ENCODE assay signal across 14 cellular contexts in the genomic region with DNA sequence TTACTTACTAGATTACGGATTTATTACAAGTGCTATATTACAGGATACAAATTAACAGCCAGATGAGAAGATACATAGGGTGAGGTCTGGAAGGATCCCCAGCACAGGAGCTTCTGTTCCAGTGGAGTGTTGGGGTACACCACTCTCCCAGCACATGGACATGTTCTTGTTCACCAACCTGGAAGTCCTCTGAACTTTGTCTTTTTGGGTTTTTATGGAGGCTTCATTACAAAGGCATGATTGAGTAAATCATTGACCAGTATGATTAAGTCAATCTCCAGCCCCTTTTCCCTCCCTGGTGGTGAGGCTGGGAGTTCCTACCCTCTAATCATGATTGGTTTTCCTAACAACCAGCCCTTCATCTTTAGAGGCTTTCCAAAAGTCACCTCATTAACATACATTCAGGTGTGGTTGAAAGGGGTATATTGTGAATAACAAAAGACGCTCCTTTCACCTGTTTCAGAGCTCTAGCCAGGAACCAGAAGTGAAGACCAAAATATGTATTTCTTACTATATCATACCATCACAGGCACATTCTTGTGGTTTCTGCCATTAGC. TPM values are rescaled to one million over a fixed set of nuclear protein-coding genes. Genes with fewer than 3 reads are reported as not detected.
A peak's percentile ranks its signal among the peaks of the same experiment; 100 is the strongest.
DNase-seq lines count a peak whose midpoint lies in the region; ATAC-seq and TF ChIP-seq lines count a peak whose summit lies in the region.
"Had no signal": no experiment of that assay in that cellular context is flagged by ENCODE, and none has a peak within 500 bp of the region (broad histone marks: within the 10 kb centered on the region; RNA-seq: fewer than 3 reads in every experiment).

No MANE protein-coding gene starts in this region.

- TF ChIP-seq CTCF in natural killer cell (IDR thresholded peaks at IDR 0.05), result no peak

- no peak for DNase-seq in activated naive CD4-positive, alpha-beta T cell treated with anti-CD3 and anti-CD28 coated beads, Interleukin-2, amount 50 U/mL, for 72 hours (ENCODE audit: low spot score in 2 of 2)
- DNase-seq in T-cell, result no peak
- DNase-seq in effector memory CD8-positive, alpha-beta T cell, result no peak
- no peak for DNase-seq in naive thymus-derived CD8-positive, alpha-beta T cell
- DNase-seq in effector CD8-positive, alpha-beta T cell (lab: John Stamatoyannopoulos, UW), result no peak
- DNase-seq in cerebellar nuclear complex (lab: John Stamatoyannopoulos, UW), result no peak
- no peak for DNase-seq in natural killer cell
- DNase-seq: DMS79 treated with DMSO at 0.1 percent for 48 hours, NCI-H1105 treated with DMSO at 0.1 percent for 48 hours, NCI-H1694, NCI-H2081 treated with DMSO at 0.1 percent for 48 hours had no signal

- no peaks in the 10 kb centered on the region for H3K27me3 Mint-ChIP-seq in activated naive CD4-positive, alpha-beta T cell treated with anti-CD3 and anti-CD28 coated beads, Interleukin-2, amount 50 U/mL, for 24 hours
- H3K27me3 Mint-ChIP-seq in T-cell (no peaks in the 10 kb centered on the region), natural killer cell (ENCODE audit: low read depth in 2 of 2) (peaks cover 3 to 11% of the 10 kb centered on the region in 2 donors)
- no peaks in the 10 kb centered on the region for H3K27me3 Mint-ChIP-seq in effector memory CD8-positive, alpha-beta T cell
- H3K27me3 Mint-ChIP-seq in naive thymus-derived CD8-positive, alpha-beta T cell, result no peaks in the 10 kb centered on the region
- H3K27me3 Mint-ChIP-seq: B cell had no signal

- intact Hi-C loops in natural killer cell (cut with micrococcal nuclease), result no loop called here

- CTCF ChIA-PET in T-cell (lab: Charles Lee), result interaction anchor here (0.9 to 1.3 kb wide), 3 partner anchors 43 to 801 kb away, joined by 3 to 5 read pairs (median 3); no protein-coding TSS in a partner anchor

- ATAC-seq in activated naive CD4-positive, alpha-beta T cell treated with anti-CD3 and anti-CD28 coated beads, Interleukin-2, amount 50 U/mL, for 72 hours, result no peak
- ATAC-seq in T-cell (replicated peaks in 1 of 4), result peak in 2 of 4 experiments; percentile 29 to 34
- ATAC-seq in effector memory CD8-positive, alpha-beta T cell (replicated peaks), result no peak
- no peak for ATAC-seq in naive thymus-derived CD8-positive, alpha-beta T cell
- no peak for ATAC-seq in natural killer cell
- ATAC-seq: Panc1 had no signal

- H3K4me1 Mint-ChIP-seq in activated naive CD4-positive, alpha-beta T cell treated with anti-CD3 and anti-CD28 coated beads, Interleukin-2, amount 50 U/mL, for 24 hours, result peaks cover 25% of the 10 kb centered on the region
- peaks cover 13 to 24% (median 17%) of the 10 kb centered on the region in 3 donors for H3K4me1 Mint-ChIP-seq in T-cell
- peaks cover 9 to 10% of the 10 kb centered on the region in 2 donors for H3K4me1 Mint-ChIP-seq in effector memory CD8-positive, alpha-beta T cell (ENCODE audit: low read depth in 2 of 2)
- peaks cover 12 to 24% (median 17%) of the 10 kb centered on the region in 4 donors for H3K4me1 Mint-ChIP-seq in naive thymus-derived CD8-positive, alpha-beta T cell
- peaks cover 0 to 10% of the 10 kb centered on the region in 2 donors for H3K4me1 Mint-ChIP-seq in natural killer cell
- H3K4me1 Mint-ChIP-seq: B cell had no signal

- peaks cover 14% of the 10 kb centered on the region for H3K36me3 Mint-ChIP-seq in activated naive CD4-positive, alpha-beta T cell treated with anti-CD3 and anti-CD28 coated beads, Interleukin-2, amount 50 U/mL, for 24 hours
- H3K36me3 Mint-ChIP-seq in activated naive CD4-positive, alpha-beta T cell treated with anti-CD3 and anti-CD28 coated beads, Interleukin-2, amount 50 U/mL, for 72 hours, result peaks cover 0 to 6% of the 10 kb centered on the region in 2 donors
- H3K36me3 Mint-ChIP-seq in T-cell (peaks cover 13% of the 10 kb centered on the region), natural killer cell (no peaks in the 10 kb centered on the region)
- no peaks in the 10 kb centered on the region for H3K36me3 Mint-ChIP-seq in effector memory CD8-positive, alpha-beta T cell (ENCODE audit: insufficient read depth)
- peaks cover 0 to 14% (median 10%) of the 10 kb centered on the region in 3 donors for H3K36me3 Mint-ChIP-seq in naive thymus-derived CD8-positive, alpha-beta T cell

- H3K9me3 Mint-ChIP-seq in activated naive CD4-positive, alpha-beta T cell treated with anti-CD3 and anti-CD28 coated beads, Interleukin-2, amount 50 U/mL, for 24 hours, result peaks cover 4% of the 10 kb centered on the region
- H3K9me3 Mint-ChIP-seq in activated naive CD4-positive, alpha-beta T cell treated with anti-CD3 and anti-CD28 coated beads, Interleukin-2, amount 50 U/mL, for 72 hours, result no peaks in the 10 kb centered on the region
- H3K9me3 Mint-ChIP-seq in T-cell, result no peaks in the 10 kb centered on the region
- no peaks in the 10 kb centered on the region for H3K9me3 Mint-ChIP-seq in effector memory CD8-positive, alpha-beta T cell
- peaks cover 0 to 8% (median 0%) of the 10 kb centered on the region in 9 donors for H3K9me3 Mint-ChIP-seq in naive thymus-derived CD8-positive, alpha-beta T cell
- no peaks in the 10 kb centered on the region for H3K9me3 Mint-ChIP-seq in natural killer cell

- POLR2A ChIA-PET in T-cell (lab: Charles Lee), result interaction anchor here (0.6 kb wide), 2 partner anchors 9 to 56 kb away, joined by 3 to 4 read pairs; no protein-coding TSS in a partner anchor
- POLR2A ChIA-PET in naive thymus-derived CD8-positive, alpha-beta T cell (lab: Charles Lee), result interaction anchor here (1.3 to 2.0 kb wide), 2 partner anchors 10 to 17 kb away, joined by 3 to 6 read pairs; no protein-coding TSS in a partner anchor

- peak overlapping the region; percentile 1 for H3K27ac Mint-ChIP-seq in activated naive CD4-positive, alpha-beta T cell treated with anti-CD3 and anti-CD28 coated beads, Interleukin-2, amount 50 U/mL, for 24 hours
- peak overlapping the region in 1 of 2 donors; percentile 74 for H3K27ac Mint-ChIP-seq in activated naive CD4-positive, alpha-beta T cell treated with anti-CD3 and anti-CD28 coated beads, Interleukin-2, amount 50 U/mL, for 72 hours
- H3K27ac Mint-ChIP-seq in T-cell (peak overlapping the region; percentile 87 to 90), natural killer cell (no peak overlapping the region)
- peak overlapping the region; percentile 58 to 59 for H3K27ac Mint-ChIP-seq in effector memory CD8-positive, alpha-beta T cell
- H3K27ac Mint-ChIP-seq in naive thymus-derived CD8-positive, alpha-beta T cell, result peak overlapping the region in 8 of 10 donors; percentile 16 to 88 (median 32)
- H3K27ac Mint-ChIP-seq: B cell had no signal

- H3K4me3 Mint-ChIP-seq in activated naive CD4-positive, alpha-beta T cell treated with anti-CD3 and anti-CD28 coated beads, Interleukin-2, amount 50 U/mL, for 24 hours, result no peak overlapping the region
- peak overlapping the region; percentile 32 to 37 (median 35) for H3K4me3 Mint-ChIP-seq in T-cell
- H3K4me3 Mint-ChIP-seq in effector memory CD8-positive, alpha-beta T cell, result peak overlapping the region; percentile 13 to 26
- H3K4me3 Mint-ChIP-seq in naive thymus-derived CD8-positive, alpha-beta T cell, result peak overlapping the region in 8 of 10 donors; percentile 3 to 66 (median 50)
- no peak overlapping the region for H3K4me3 Mint-ChIP-seq in natural killer cell
- H3K4me3 Mint-ChIP-seq: B cell had no signal

RNA-seq across cellular contexts. Expression of a gene that starts 38.3 kb away (rescaled TPM):
- 1 to 10 TPM; 2.1 to 2.6 TPM for total RNA-seq in activated naive CD4-positive, alpha-beta T cell treated with anti-CD3 and anti-CD28 coated beads, Interleukin-2, amount 50 U/mL, for 72 hours
- total RNA-seq in T-cell (1 to 10 TPM; 4.3 to 6.1 (median 5.1) TPM), natural killer cell (1 to 10 TPM; 2.2 to 4.3 (median 3.8) TPM)
- total RNA-seq in naive thymus-derived CD8-positive, alpha-beta T cell, result 1 to 10 TPM; 9.7 TPM
- polyA plus RNA-seq in naive thymus-derived CD8-positive, alpha-beta T cell, result 1 to 10 TPM; 1.4 to 1.6 (median 1.6) TPM

RNA-seq across cellular contexts. Expression of a gene that starts 38.6 kb away (rescaled TPM):
- 1 to 10 TPM; 1.9 to 2.1 TPM for total RNA-seq in activated naive CD4-positive, alpha-beta T cell treated with anti-CD3 and anti-CD28 coated beads, Interleukin-2, amount 50 U/mL, for 72 hours
- total RNA-seq in T-cell, result 1 to 10 TPM; 1.8 to 4.5 (median 4.5) TPM
- 1 to 10 TPM; 4.8 to 5.6 TPM for total RNA-seq in naive thymus-derived CD8-positive, alpha-beta T cell
- polyA plus RNA-seq in naive thymus-derived CD8-positive, alpha-beta T cell, result under 1 TPM; 0.19 to 0.69 (median 0.36) TPM
- 1 to 10 TPM in 2 of 3 donors, under 1 TPM in 1; 0.96 to 1.3 (median 1.1) TPM for total RNA-seq in natural killer cell

Comparison
In these comparisons a context has a peak if more than half of its experiments do, and no peak if none do; other contexts are left out.
1. H3K27ac Mint-ChIP-seq: peak in activated naive CD4-positive, alpha-beta T cell treated with anti-CD3 and anti-CD28 coated beads, Interleukin-2, amount 50 U/mL, for 24 hours (single experiment), T-cell (2 of 2), effector memory CD8-positive, alpha-beta T cell (2 of 2) and naive thymus-derived CD8-positive, alpha-beta T cell (8 of 10); none in natural killer cell (0 of 2).
2. H3K4me3 Mint-ChIP-seq: peak in T-cell (3 of 3), effector memory CD8-positive, alpha-beta T cell (2 of 2) and naive thymus-derived CD8-positive, alpha-beta T cell (8 of 10); none in activated naive CD4-positive, alpha-beta T cell treated with anti-CD3 and anti-CD28 coated beads, Interleukin-2, amount 50 U/mL, for 24 hours (single experiment) and natural killer cell (single experiment).